Comparison of ENCODE assay signal across 31 cellular contexts in genomic region chr1:25680701-25681100, GRCh38.
"Had no signal": no experiment of that assay in that cellular context is flagged by ENCODE, and none has a peak within 500 bp of the region (broad histone marks: within the 10 kb centered on the region; RNA-seq: fewer than 3 reads in every experiment).

No MANE protein-coding gene starts in this region.

- H3K36me3 ChIP-seq: adrenal gland, gastrocnemius medialis, heart left ventricle had no signal

- DNase-seq: activated CD4-positive, alpha-beta memory T cell treated with anti-CD3 and anti-CD28 coated beads, Interleukin-2, amount 10 ng/mL, durations not matched to agents 7 days and 5 days; activated CD4-positive, alpha-beta T cell treated with anti-CD3 and anti-CD28 coated beads for 1 hour; activated CD4-positive, alpha-beta T cell treated with anti-CD3 and anti-CD28 coated beads for 4 hours; activated CD4-positive, alpha-beta T cell treated with anti-CD3 and anti-CD28 coated beads, Interleukin-2, amount 10 ng/mL, durations not matched to agents 7 days and 5 days; activated CD4-positive, alpha-beta T cell treated with anti-CD3 and anti-CD28 coated beads, Interleukin-2, amount 50 U/mL, for 4 hours; activated CD4-positive, CD25-positive, alpha-beta regulatory T cell; activated CD8-positive, alpha-beta memory T cell treated with anti-CD3 and anti-CD28 coated beads, Interleukin-2, amount 50 U/mL, for 48 hours; activated naive CD4-positive, alpha-beta T cell treated with anti-CD3 and anti-CD28 coated beads for 36 hours; activated naive CD8-positive, alpha-beta T cell treated with anti-CD3 and anti-CD28 coated beads for 36 hours; activated naive CD8-positive, alpha-beta T cell treated with anti-CD3 and anti-CD28 coated beads, Interleukin-2, amount 50 U/mL, for 24 hours; activated T-cell treated with anti-CD3 and anti-CD28 coated beads for 4 hours; activated T-cell treated with anti-CD3 and anti-CD28 coated beads, Interleukin-2, amount 50 U/mL, for 24 hours; activated T-cell treated with anti-CD3 and anti-CD28 coated beads, Interleukin-2, amount 50 U/mL, for 72 hours; adrenal gland; amygdala; body of pancreas; caudate nucleus; cortex of kidney; dermis blood vessel endothelial cell; effector CD4-positive, alpha-beta T cell; effector memory CD8-positive, alpha-beta T cell; erythroblast; foreskin keratinocyte; gastrocnemius medialis; glutamatergic neuron; heart left ventricle; T1000 had no signal

- H3K4me3 ChIP-seq: adrenal gland, body of pancreas, esophagus muscularis mucosa, gastrocnemius medialis, heart left ventricle had no signal

- H3K27ac Mint-ChIP-seq: activated CD4-positive, alpha-beta memory T cell treated with anti-CD3 and anti-CD28 coated beads, Interleukin-2, amount 10 ng/mL, durations not matched to agents 7 days and 5 days; activated CD4-positive, alpha-beta T cell treated with anti-CD3 and anti-CD28 coated beads, Interleukin-2, amount 10 ng/mL, durations not matched to agents 7 days and 5 days; activated naive CD4-positive, alpha-beta T cell treated with anti-CD3 and anti-CD28 coated beads for 36 hours; activated naive CD8-positive, alpha-beta T cell treated with anti-CD3 and anti-CD28 coated beads for 36 hours; activated naive CD8-positive, alpha-beta T cell treated with anti-CD3 and anti-CD28 coated beads, Interleukin-2, amount 50 U/mL, for 24 hours; activated T-cell treated with anti-CD3 and anti-CD28 coated beads, Interleukin-2, amount 50 U/mL, for 24 hours; activated T-cell treated with anti-CD3 and anti-CD28 coated beads, Interleukin-2, amount 50 U/mL, for 72 hours; effector memory CD8-positive, alpha-beta T cell; T-helper 1 cell treated with Interleukin-12 subunit alpha and Interleukin-12 subunit beta and Interleukin-4 antibody, amounts not matched to agents 30 μg/mL and 1 μg/mL, for 36 hours; T-helper 2 cell treated with Interferon-gamma antibody and Interleukin-4, amounts not matched to agents 5 μg/mL and 100 μg/mL, for 36 hours had no signal

- ATAC-seq: activated naive CD8-positive, alpha-beta T cell treated with anti-CD3 and anti-CD28 coated beads, Interleukin-2, amount 50 U/mL, for 24 hours; activated T-cell treated with anti-CD3 and anti-CD28 coated beads, Interleukin-2, amount 50 U/mL, for 72 hours; body of pancreas; effector memory CD8-positive, alpha-beta T cell; foreskin keratinocyte; gastrocnemius medialis; heart left ventricle had no signal

- H3K27ac ChIP-seq: adrenal gland, body of pancreas, esophagus muscularis mucosa, foreskin keratinocyte, gastrocnemius medialis, heart left ventricle had no signal

- H3K4me1 ChIP-seq: foreskin keratinocyte had no signal

- H3K4me3 Mint-ChIP-seq: activated CD4-positive, alpha-beta memory T cell treated with anti-CD3 and anti-CD28 coated beads, Interleukin-2, amount 10 ng/mL, durations not matched to agents 7 days and 5 days; activated CD4-positive, alpha-beta T cell treated with anti-CD3 and anti-CD28 coated beads, Interleukin-2, amount 10 ng/mL, durations not matched to agents 7 days and 5 days; activated naive CD4-positive, alpha-beta T cell treated with anti-CD3 and anti-CD28 coated beads for 36 hours; activated naive CD8-positive, alpha-beta T cell treated with anti-CD3 and anti-CD28 coated beads for 36 hours; activated naive CD8-positive, alpha-beta T cell treated with anti-CD3 and anti-CD28 coated beads, Interleukin-2, amount 50 U/mL, for 24 hours; activated T-cell treated with anti-CD3 and anti-CD28 coated beads, Interleukin-2, amount 50 U/mL, for 24 hours; activated T-cell treated with anti-CD3 and anti-CD28 coated beads, Interleukin-2, amount 50 U/mL, for 72 hours; effector memory CD8-positive, alpha-beta T cell; T-helper 1 cell treated with Interleukin-12 subunit alpha and Interleukin-12 subunit beta and Interleukin-4 antibody, amounts not matched to agents 30 μg/mL and 1 μg/mL, for 36 hours; T-helper 2 cell treated with Interferon-gamma antibody and Interleukin-4, amounts not matched to agents 5 μg/mL and 100 μg/mL, for 36 hours had no signal

- H3K27me3 ChIP-seq: adrenal gland, body of pancreas, esophagus muscularis mucosa, gastrocnemius medialis, heart left ventricle had no signal

- H3K9me3 Mint-ChIP-seq: activated CD4-positive, alpha-beta memory T cell treated with anti-CD3 and anti-CD28 coated beads, Interleukin-2, amount 10 ng/mL, durations not matched to agents 7 days and 5 days; activated CD4-positive, alpha-beta T cell treated with anti-CD3 and anti-CD28 coated beads, Interleukin-2, amount 10 ng/mL, durations not matched to agents 7 days and 5 days; activated naive CD4-positive, alpha-beta T cell treated with anti-CD3 and anti-CD28 coated beads for 36 hours; activated naive CD4-positive, alpha-beta T cell treated with anti-CD3 and anti-CD28 coated beads, Interleukin-2, amount 50 U/mL, for 24 hours; activated naive CD8-positive, alpha-beta T cell treated with anti-CD3 and anti-CD28 coated beads for 36 hours; activated naive CD8-positive, alpha-beta T cell treated with anti-CD3 and anti-CD28 coated beads, Interleukin-2, amount 50 U/mL, for 24 hours; activated T-cell treated with anti-CD3 and anti-CD28 coated beads, Interleukin-2, amount 50 U/mL, for 24 hours; activated T-cell treated with anti-CD3 and anti-CD28 coated beads, Interleukin-2, amount 50 U/mL, for 72 hours; effector memory CD8-positive, alpha-beta T cell; T-helper 1 cell treated with Interleukin-12 subunit alpha and Interleukin-12 subunit beta and Interleukin-4 antibody, amounts not matched to agents 30 μg/mL and 1 μg/mL, for 36 hours; T-helper 2 cell treated with Interferon-gamma antibody and Interleukin-4, amounts not matched to agents 5 μg/mL and 100 μg/mL, for 36 hours had no signal

- H3K9me3 ChIP-seq: adrenal gland, body of pancreas, esophagus muscularis mucosa, gastrocnemius medialis, heart left ventricle had no signal

- H3K27me3 Mint-ChIP-seq: activated naive CD4-positive, alpha-beta T cell treated with anti-CD3 and anti-CD28 coated beads, Interleukin-2, amount 50 U/mL, for 24 hours; effector memory CD8-positive, alpha-beta T cell had no signal
